ENCODE assay signal across 8 cellular contexts in the genomic region with DNA sequence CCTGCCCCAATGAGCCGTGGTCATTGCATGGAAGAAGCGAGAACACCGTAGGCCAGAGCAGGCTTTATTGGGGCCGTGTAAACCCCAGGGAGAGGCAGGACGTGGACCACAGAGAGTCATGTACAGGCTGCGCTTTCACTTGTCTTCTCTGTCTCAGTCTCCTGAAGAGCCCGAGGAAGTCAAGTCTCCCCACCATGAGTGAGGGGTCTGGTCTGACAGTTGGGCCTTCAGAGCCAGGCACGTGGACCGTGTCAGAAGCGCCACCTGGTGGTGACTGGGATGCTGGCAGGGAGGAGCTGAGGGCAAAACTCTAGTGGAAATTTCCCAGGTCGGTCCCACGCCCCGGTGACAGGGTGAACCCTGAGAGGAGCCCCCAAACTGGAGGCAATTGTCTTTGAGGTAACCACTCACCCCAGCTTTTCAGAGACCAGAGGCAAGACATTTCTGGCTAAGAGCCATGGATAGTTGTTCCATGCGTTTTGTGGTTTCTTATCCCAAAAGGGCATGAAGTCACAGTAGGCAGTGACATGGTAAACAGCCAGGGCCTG.
A peak's percentile ranks its signal among the peaks of the same experiment; 100 is the strongest.
DNase-seq lines count a peak whose midpoint lies in the region; ATAC-seq and TF ChIP-seq lines count a peak whose summit lies in the region.

No MANE protein-coding gene starts in this region.

- peak; percentile 63 for TF ChIP-seq RAD21 in Ishikawa (IDR thresholded peaks at IDR 0.05; ENCODE audit: low read depth)

- H3K4me3 Mint-ChIP-seq in T-helper 2 cell treated with Interferon-gamma antibody and Interleukin-4, amounts not matched to agents 5 μg/mL and 100 μg/mL, for 36 hours = no peak overlapping the region

- H3K9me3 ChIP-seq in DOHH2 (ENCODE audit: control insufficient read depth, insufficient read depth, low read length) = no peaks in the 10 kb centered on the region

- no peak for ATAC-seq in GM21825 (IDR thresholded peaks at IDR 0.05; ENCODE audit: unreplicated experiment)
- ATAC-seq in HG03442 (IDR thresholded peaks at IDR 0.05; ENCODE audit: unreplicated experiment) = no peak

- H3K79me2 ChIP-seq in DOHH2 (ENCODE audit: control insufficient read depth, low read length) = no peaks in the 10 kb centered on the region

- H3K36me3 ChIP-seq in DOHH2 (ENCODE audit: control insufficient read depth, low read length) = peaks cover 57% of the 10 kb centered on the region

- peaks cover 33% of the 10 kb centered on the region for H3K4me1 ChIP-seq in DOHH2 (ENCODE audit: control insufficient read depth, low read length)

- no peak overlapping the region for H3K4me2 ChIP-seq in DOHH2 (ENCODE audit: low read length)

- no peak for TF ChIP-seq EP300 in Ishikawa (IDR thresholded peaks at IDR 0.05; ENCODE audit: borderline replicate concordance)

- peak; percentile 99 for TF ChIP-seq CTCF in DOHH2 (IDR thresholded peaks at IDR 0.05; ENCODE audit: low read depth, low read length, poor library complexity, severe bottlenecking)

- H3K4me3 ChIP-seq in DOHH2 (ENCODE audit: low read length) = no peak overlapping the region

- peak; percentile 52 for DNase-seq in T-helper 2 cell treated with Interferon-gamma antibody and Interleukin-4, amounts not matched to agents 5 μg/mL and 100 μg/mL, for 36 hours (ENCODE audit: low spot score)
- peak in 46 of 58 donors; percentile 9 to 83 (median 40) for DNase-seq in anterior cingulate cortex (lab: John Stamatoyannopoulos, UW)
- peak; percentile 17 to 55 for DNase-seq in hippocampal formation (lab: John Stamatoyannopoulos, UW)
- peak; percentile 60 to 85 (median 75) for DNase-seq in stimulated activated CD4-positive, alpha-beta T cell treated with anti-CD3 and anti-CD28 coated beads, Interleukin-12 subunit alpha, Interleukin-12 subunit beta, amount 100 ng/mL, for 48 hours (ENCODE audit: low read depth in 2 of 3, low spot score in 1 of 3)

- H3K27me3 Mint-ChIP-seq in T-helper 2 cell treated with Interferon-gamma antibody and Interleukin-4, amounts not matched to agents 5 μg/mL and 100 μg/mL, for 36 hours (ENCODE audit: low read depth) = no peaks in the 10 kb centered on the region

- peaks cover 24% of the 10 kb centered on the region for H3F3A ChIP-seq in DOHH2 (ENCODE audit: control insufficient read depth, insufficient read depth)

- peaks cover 3% of the 10 kb centered on the region; the same call in 1 of the 2 replicates for H4K20me1 ChIP-seq in DOHH2 (ENCODE audit: control insufficient read depth, insufficient read depth, low read depth, low read length)

- H3K36me3 Mint-ChIP-seq in T-helper 2 cell treated with Interferon-gamma antibody and Interleukin-4, amounts not matched to agents 5 μg/mL and 100 μg/mL, for 36 hours (ENCODE audit: low read depth) = peaks cover 28% of the 10 kb centered on the region

- no peaks in the 10 kb centered on the region for H3K27me3 ChIP-seq in DOHH2 (ENCODE audit: control insufficient read depth, low read length)

- H3K27ac ChIP-seq in DOHH2 (ENCODE audit: low read depth, low read length) = no peak overlapping the region

- H3K4me1 Mint-ChIP-seq in T-helper 2 cell treated with Interferon-gamma antibody and Interleukin-4, amounts not matched to agents 5 μg/mL and 100 μg/mL, for 36 hours (ENCODE audit: low read depth) = no peaks in the 10 kb centered on the region

- H3K9me3 Mint-ChIP-seq in T-helper 2 cell treated with Interferon-gamma antibody and Interleukin-4, amounts not matched to agents 5 μg/mL and 100 μg/mL, for 36 hours = no peaks in the 10 kb centered on the region

- H3K9me2 ChIP-seq in DOHH2 (replicated peaks; ENCODE audit: control insufficient read depth, low read length) = no peaks in the 10 kb centered on the region

- peak overlapping the region; percentile 67 for H3K27ac Mint-ChIP-seq in T-helper 2 cell treated with Interferon-gamma antibody and Interleukin-4, amounts not matched to agents 5 μg/mL and 100 μg/mL, for 36 hours

TF ChIP-seq in Ishikawa, 13 proteins besides CTCF, POLR2A, EP300 and RAD21:
- TF ChIP-seq MAX (IDR thresholded peaks at IDR 0.05) = peak; percentile 86
- peak; percentile 26; the same call in 1 of the 2 replicates for TF ChIP-seq NFIC (IDR thresholded peaks at IDR 0.05)
- TF ChIP-seq, protein P1, sequence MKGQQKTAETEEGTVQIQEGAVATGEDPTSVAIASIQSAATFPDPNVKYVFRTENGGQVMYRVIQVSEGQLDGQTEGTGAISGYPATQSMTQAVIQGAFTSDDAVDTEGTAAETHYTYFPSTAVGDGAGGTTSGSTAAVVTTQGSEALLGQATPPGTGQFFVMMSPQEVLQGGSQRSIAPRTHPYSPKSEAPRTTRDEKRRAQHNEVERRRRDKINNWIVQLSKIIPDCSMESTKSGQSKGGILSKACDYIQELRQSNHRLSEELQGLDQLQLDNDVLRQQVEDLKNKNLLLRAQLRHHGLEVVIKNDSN (IDR thresholded peaks at IDR 0.05) = peak; percentile 80
- TF ChIP-seq TAF1 (IDR thresholded peaks at IDR 0.05; ENCODE audit: low read depth) = no peak
- TF ChIP-seq REST (IDR thresholded peaks at IDR 0.05; ENCODE audit: low read depth) = no peak
- TF ChIP-seq ZBTB7A (IDR thresholded peaks at IDR 0.05; ENCODE audit: low read depth) = no peak
TF ChIP-seq in Ishikawa: peak in this region for 3.
